ENCODE assay signal across 6 cellular contexts in the genomic region with DNA sequence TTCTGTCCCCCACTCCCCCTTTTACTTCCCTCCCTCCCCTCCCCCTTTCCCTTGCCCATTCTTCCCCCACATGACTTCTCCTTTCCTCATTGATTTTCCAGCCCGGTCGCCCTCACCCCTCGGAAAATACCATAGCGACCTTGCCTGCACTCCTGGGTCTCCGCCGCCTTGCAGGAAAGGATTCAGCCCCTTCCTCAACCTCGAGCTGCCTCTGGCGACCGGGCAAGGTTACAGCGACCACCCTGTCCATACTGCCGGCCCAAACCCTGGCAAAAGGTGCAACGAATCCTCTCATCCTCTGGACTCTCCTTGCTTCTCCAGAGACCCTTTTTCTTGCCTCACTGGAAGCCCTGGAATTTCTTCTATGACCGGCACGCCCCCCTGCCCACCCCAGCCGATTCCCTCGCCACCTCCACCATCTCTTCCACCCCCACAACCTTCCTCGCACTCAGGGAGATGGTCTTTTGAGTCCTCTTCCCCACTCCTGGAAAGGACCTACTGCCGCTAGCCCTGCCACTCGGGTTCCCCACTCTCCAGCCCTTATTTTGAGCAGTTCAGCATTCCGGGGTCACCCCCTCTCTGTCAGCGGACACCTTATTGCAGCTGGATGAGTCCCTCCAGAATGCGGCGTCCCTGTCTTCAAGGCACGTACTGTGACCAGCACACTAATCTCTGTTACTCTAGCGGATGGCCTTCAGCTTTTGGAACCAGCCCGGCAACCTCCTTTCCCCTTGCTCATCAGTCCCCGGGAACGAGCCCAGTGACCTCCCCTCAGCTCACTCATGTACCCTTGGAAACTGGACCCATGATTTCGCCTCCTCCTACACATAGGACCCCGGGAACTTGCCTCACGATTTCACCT. TPM values are rescaled to one million over a fixed set of nuclear protein-coding genes. Genes with fewer than 3 reads are reported as not detected.
DNase-seq lines count a peak whose midpoint lies in the region; ATAC-seq and TF ChIP-seq lines count a peak whose summit lies in the region.

No MANE protein-coding gene starts in this region.

- H3K36me3 ChIP-seq in cardiac muscle cell (peaks cover 3% of the 10 kb centered on the region), iPS-20b (ENCODE audit: insufficient read depth, low read depth, low read length) (peaks cover 27% of the 10 kb centered on the region), aorta (ENCODE audit: control insufficient read depth in 1 of 2, insufficient read depth in 2 of 2, low read length in 1 of 2) (peaks cover 0 to 2% of the 10 kb centered on the region in 2 donors)

- intact Hi-C loops in Right ventricle myocardium inferior (cut with DNase I), result loop anchor here (5.0 kb wide), 1 partner anchor 94 kb away; a partner anchor contains a TSS
- intact Hi-C loops in aorta (cut with DNase I), result loop anchor here (5.0 kb wide), 1 partner anchor 94 kb away; a partner anchor contains a TSS

- no peak for TF ChIP-seq CTCF in cardiac muscle cell (IDR thresholded peaks at IDR 0.05; ENCODE audit: low read depth, low read length)

- H3K9me3 ChIP-seq in cardiac muscle cell (ENCODE audit: low read depth) (no peaks in the 10 kb centered on the region), iPS-20b (ENCODE audit: insufficient read depth, low read depth, low read length) (no peaks in the 10 kb centered on the region), aorta (ENCODE audit: control insufficient read depth, low read length) (no peaks in the 10 kb centered on the region)

- H3K27me3 ChIP-seq in cardiac muscle cell (no peaks in the 10 kb centered on the region), iPS-20b (ENCODE audit: insufficient read depth, low read length) (no peaks in the 10 kb centered on the region), aorta (ENCODE audit: control insufficient read depth in 1 of 2, insufficient read depth in 2 of 2, low read length in 1 of 2) (no peaks in the 10 kb centered on the region)

- WGBS in aorta, 2 donors, result 47 to 49% methylated on average over 31 of the region's 31 CpGs

- peak overlapping the region; percentile 87 for H3K27ac ChIP-seq in cardiac muscle cell
- H3K27ac ChIP-seq in iPS-20b (ENCODE audit: low read length), result peak overlapping the region; percentile 96
- peak overlapping the region in 1 of 2 donors; percentile 93 for H3K27ac ChIP-seq in aorta (ENCODE audit: low read depth in 1 of 2, low read length in 2 of 2)

- DNase-seq in cardiac muscle cell (ENCODE audit: low read depth in 1 of 2, low spot score in 1 of 2), result no peak
- DNase-seq in Right ventricle myocardium inferior (ENCODE audit: missing footprints), result no peak
- peak; percentile 56 to 77 for DNase-seq in aorta
- DNase-seq in NCI-H1105 treated with DMSO at 0.1 percent for 48 hours (lab: John Stamatoyannopoulos, UW), result no peak

- peak overlapping the region; percentile 94; the same call in 1 of the 2 replicates for H3K9ac ChIP-seq in iPS-20b (ENCODE audit: low read depth, low read length)

- ATAC-seq in Right ventricle myocardium inferior (no peak), aorta (ENCODE audit: low FRiP score) (no peak), GM19324 (IDR thresholded peaks at IDR 0.05; ENCODE audit: low FRiP score, unreplicated experiment) (no peak)

- H3K4me1 ChIP-seq in cardiac muscle cell (ENCODE audit: low read depth) (peaks cover 5% of the 10 kb centered on the region), iPS-20b (ENCODE audit: insufficient read depth, low read length) (peaks cover 12% of the 10 kb centered on the region; the same call in 1 of the 2 replicates), aorta (ENCODE audit: control insufficient read depth in 1 of 2, insufficient read depth in 2 of 2, low read length in 2 of 2) (no peaks in the 10 kb centered on the region)

- H3K4me3 ChIP-seq in cardiac muscle cell, result peak overlapping the region; percentile 72
- peak overlapping the region; percentile 89 for H3K4me3 ChIP-seq in iPS-20b (ENCODE audit: low read length)
- H3K4me3 ChIP-seq in aorta (ENCODE audit: low read length in 2 of 2), result peak overlapping the region; percentile 38 to 55

RNA-seq across cellular contexts. Expression of a gene that starts 0.8 kb away (rescaled TPM):
- 9.5 and 10.8 TPM in 2 replicates for total RNA-seq in cardiac muscle cell
- 15.1 and 16.1 TPM in 2 replicates for polyA plus RNA-seq in cardiac muscle cell
- total RNA-seq in Right ventricle myocardium inferior, result 14.0 TPM
- total RNA-seq in aorta, result 10 to 100 TPM; 21.2 to 26.3 TPM
- 1 to 10 TPM; 8.6 to 9.7 TPM for polyA plus RNA-seq in aorta

RNA-seq across cellular contexts. Expression of a gene that starts 38.0 kb away (rescaled TPM):
- total RNA-seq in cardiac muscle cell (597 and 948 TPM in 2 replicates), Right ventricle myocardium inferior (1,208 TPM), aorta (100 to 1,000 TPM; 100 to 134 TPM)
- polyA plus RNA-seq in cardiac muscle cell (517 and 698 TPM in 2 replicates), aorta (100 to 1,000 TPM; 262 to 739 TPM)

RNA-seq across cellular contexts. Expression of a gene that starts 38.0 kb away (rescaled TPM):
- total RNA-seq in cardiac muscle cell (118 and 151 TPM in 2 replicates), Right ventricle myocardium inferior (35.8 TPM), aorta (10 to 100 TPM; 48.5 to 49.1 TPM)
- polyA plus RNA-seq in cardiac muscle cell (130 and 169 TPM in 2 replicates), aorta (10 to 100 TPM; 13.4 to 39.8 TPM)

RNA-seq across cellular contexts. Expression of a gene that starts 52.7 kb away (rescaled TPM):
- total RNA-seq in cardiac muscle cell (12.4 and 21.0 TPM in 2 replicates), Right ventricle myocardium inferior (5.5 TPM), aorta (1 to 10 TPM; 7.3 to 9.6 TPM)
- polyA plus RNA-seq in cardiac muscle cell (18.7 and 20.2 TPM in 2 replicates), aorta (10 to 100 TPM in 1 of 2 donors, 1 to 10 TPM in 1; 3.3 to 33.2 TPM)

Comparison
In these comparisons a context has a peak if more than half of its experiments do, and no peak if none do; other contexts are left out.
1. DNase-seq: peak in aorta (2 of 2); none in cardiac muscle cell (0 of 2), Right ventricle myocardium inferior (single experiment) and NCI-H1105 treated with DMSO at 0.1 percent for 48 hours (single experiment).
2. Peak in every context shown above with its lines, with median percentiles within 50 percentile points of each other: H3K4me3 ChIP-seq.